15 cellular contexts compared by ENCODE assay signal in genomic region chr10:43284341-43284910, GRCh38. TPM values are rescaled to one million over a fixed set of nuclear protein-coding genes. Genes with fewer than 3 reads are reported as not detected.
A peak's percentile ranks its signal among the peaks of the same experiment; 100 is the strongest.
DNase-seq lines count a peak whose midpoint lies in the region; ATAC-seq and TF ChIP-seq lines count a peak whose summit lies in the region.
"Had no signal": no experiment of that assay in that cellular context is flagged by ENCODE, and none has a peak within 500 bp of the region (broad histone marks: within the 10 kb centered on the region; RNA-seq: fewer than 3 reads in every experiment).

No MANE protein-coding gene starts in this region.

- H3K4me1 ChIP-seq in Karpas-422 (ENCODE audit: low read length) (no peaks in the 10 kb centered on the region), adipocyte (ENCODE audit: control insufficient read depth, insufficient read depth, low read length) (no peaks in the 10 kb centered on the region)

- no peak overlapping the region for H2AFZ ChIP-seq in Karpas-422 (ENCODE audit: low read length)

- ATAC-seq in left lobe of liver (peak; percentile 44), HG03159 (IDR thresholded peaks at IDR 0.05; ENCODE audit: unreplicated experiment) (no peak), HG02678 (IDR thresholded peaks at IDR 0.05; ENCODE audit: unreplicated experiment) (no peak), GM18502 (IDR thresholded peaks at IDR 0.05; ENCODE audit: poor library complexity, unreplicated experiment) (no peak)
- ATAC-seq: activated T-helper 17 cell treated with anti-CD3 and anti-CD28 coated beads, Interleukin-2, amount 50 U/mL, for 72 hours had no signal

- H3K4me3 Mint-ChIP-seq in Calu3 (ENCODE audit: low read depth, unreplicated experiment), result no peak overlapping the region
- H3K4me3 Mint-ChIP-seq: activated T-helper 17 cell treated with anti-CD3 and anti-CD28 coated beads, Interleukin-2, amount 50 U/mL, for 72 hours; neural crest cell had no signal

- peak; percentile 44 for DNase-seq in Calu3
- DNase-seq in Karpas-422, result peak; percentile 51
- DNase-seq in adipocyte (ENCODE audit: low read depth), result peak; percentile 19
- no peak for DNase-seq in left lobe of liver (ENCODE audit: low spot score)
- no peak for DNase-seq in NCI-H187 treated with DMSO at 0.1 percent for 48 hours (lab: John Stamatoyannopoulos, UW)
- DNase-seq: caudate nucleus, HCEC 1CT, T1000 had no signal

- no peak overlapping the region for H3K27ac ChIP-seq in Karpas-422 (ENCODE audit: low read length)
- H3K27ac ChIP-seq: KMS-11 had no signal

- no peaks in the 10 kb centered on the region for H3K9me3 ChIP-seq in Karpas-422 (ENCODE audit: low read length)
- no peaks in the 10 kb centered on the region for H3K9me3 ChIP-seq in adipocyte (ENCODE audit: control insufficient read depth, low read length)

- H3K4me2 ChIP-seq in Karpas-422 (ENCODE audit: low read depth, low read length, poor library complexity, severe bottlenecking), result no peak overlapping the region
- H3K4me2 ChIP-seq: KMS-11 had no signal

- H3K27me3 ChIP-seq in Karpas-422 (ENCODE audit: low read length) (no peaks in the 10 kb centered on the region), adipocyte (replicated peaks; ENCODE audit: control insufficient read depth, insufficient read depth, low read length) (peaks cover 52% of the 10 kb centered on the region)

- CTCF ChIA-PET in Calu3 (lab: Charles Lee), result no interaction called here

- no peaks in the 10 kb centered on the region for H3K36me3 ChIP-seq in Karpas-422 (ENCODE audit: insufficient read depth, low read length)
- H3K36me3 ChIP-seq in adipocyte (ENCODE audit: control insufficient read depth, insufficient read depth, low read length, severe bottlenecking), result no peaks in the 10 kb centered on the region

- H3K27me3 Mint-ChIP-seq in Calu3 (ENCODE audit: unreplicated experiment), result peaks cover 33% of the 10 kb centered on the region

- no peak for TF ChIP-seq CTCF in Calu3 (IDR thresholded peaks at IDR 0.05; ENCODE audit: unreplicated experiment)

- H3K9me2 ChIP-seq in Karpas-422 (replicated peaks; ENCODE audit: insufficient read depth, low read length), result no peaks in the 10 kb centered on the region

- BruUV-seq in Calu3 (replicated peaks; lab: Mats Ljungman, UMichigan), result no TSS peak

- H3K79me2 ChIP-seq in Karpas-422 (ENCODE audit: low read length), result no peaks in the 10 kb centered on the region

- peaks cover 20% of the 10 kb centered on the region for H3K4me1 Mint-ChIP-seq in Calu3 (ENCODE audit: low read depth, unreplicated experiment)
- H3K4me1 Mint-ChIP-seq: neural crest cell had no signal

- H3K4me3 ChIP-seq in Karpas-422 (ENCODE audit: low read length), result no peak overlapping the region
- no peak overlapping the region for H3K4me3 ChIP-seq in adipocyte (ENCODE audit: low read length)

- H3K9ac ChIP-seq in Karpas-422 (ENCODE audit: low read length), result no peak overlapping the region
- no peak overlapping the region for H3K9ac ChIP-seq in adipocyte (ENCODE audit: low read length)
- H3K9ac ChIP-seq: KMS-11 had no signal

- H3K36me3 Mint-ChIP-seq in Calu3 (ENCODE audit: insufficient read depth, unreplicated experiment), result no peaks in the 10 kb centered on the region

- intact Hi-C loops in Calu3 (cut with micrococcal nuclease; ENCODE audit: unreplicated experiment), result no loop called here

- no peaks in the 10 kb centered on the region for H3K9me3 Mint-ChIP-seq in Calu3 (ENCODE audit: low read depth, unreplicated experiment)
- H3K9me3 Mint-ChIP-seq: activated T-helper 17 cell treated with anti-CD3 and anti-CD28 coated beads, Interleukin-2, amount 50 U/mL, for 72 hours; neural crest cell had no signal

- no peaks in the 10 kb centered on the region for H4K20me1 ChIP-seq in Karpas-422 (ENCODE audit: insufficient read depth, low read depth, low read length)

- no peak overlapping the region for H3K27ac Mint-ChIP-seq in Calu3 (ENCODE audit: unreplicated experiment)
- H3K27ac Mint-ChIP-seq: activated T-helper 17 cell treated with anti-CD3 and anti-CD28 coated beads, Interleukin-2, amount 50 U/mL, for 72 hours had no signal

RNA-seq across cellular contexts. Expression of gene RASGEF1A, which starts 17.6 kb away (rescaled TPM):
- 1.0 and 1.4 TPM in 2 replicates for total RNA-seq in Calu3 (2022)
- total RNA-seq in Karpas-422 (2014; rRNA removed; shearing (Covaris generic); ENCODE audit: low replicate concordance), result not detected in 2 replicates
- total RNA-seq in left lobe of liver, result 0.13 TPM
- total RNA-seq: RPMI7951 had no signal

Comparison
In these comparisons a context has a peak if more than half of its experiments do, and no peak if none do; other contexts are left out.
1. DNase-seq: peak in Calu3 (single experiment), Karpas-422 (single experiment) and adipocyte (single experiment); none in left lobe of liver (single experiment) and NCI-H187 treated with DMSO at 0.1 percent for 48 hours (single experiment).